16 cellular contexts compared by ENCODE assay signal in genomic region chr16:5205394-5206040, GRCh38.
"Had no signal": no experiment of that assay in that cellular context is flagged by ENCODE, and none has a peak within 500 bp of the region (broad histone marks: within the 10 kb centered on the region; RNA-seq: fewer than 3 reads in every experiment).

No MANE protein-coding gene starts in this region.

- H3K27me3 ChIP-seq: esophagus muscularis mucosa, hepatocyte, left lung had no signal

- H3K27ac ChIP-seq: coronary artery, esophagus muscularis mucosa, hepatocyte, left lung had no signal

- H3K4me3 ChIP-seq: coronary artery, esophagus muscularis mucosa, hepatocyte, left lung had no signal

- ATAC-seq: left lung, natural killer cell had no signal

- H3K9me3 ChIP-seq: esophagus muscularis mucosa, left lung had no signal

- H3K4me2 ChIP-seq: hepatocyte had no signal

- H3K4me1 ChIP-seq: esophagus muscularis mucosa, left lung had no signal

- H3K36me3 ChIP-seq: esophagus muscularis mucosa, left lung had no signal

- DNase-seq: activated CD4-positive, alpha-beta memory T cell treated with anti-CD3 and anti-CD28 coated beads, Interleukin-2, amount 10 ng/mL, durations not matched to agents 7 days and 5 days; activated CD4-positive, alpha-beta T cell treated with anti-CD3 and anti-CD28 coated beads, Interleukin-2, amount 10 ng/mL, durations not matched to agents 24 days and 14 days; activated effector memory CD4-positive, alpha-beta T cell treated with anti-CD3 and anti-CD28 coated beads, Interleukin-2, amount 50 U/mL, for 16 hours; activated naive CD4-positive, alpha-beta T cell treated with anti-CD3 and anti-CD28 coated beads, Interleukin-2, amount 10 ng/mL, durations not matched to agents 7 days and 5 days; activated T-cell treated with anti-CD3 and anti-CD28 coated beads for 4 hours; cerebellar nuclear complex; immature natural killer cell; kidney glomerular epithelial cell; left lung; midbrain; natural killer cell; stimulated activated CD4-positive, alpha-beta T cell treated with anti-CD3 and anti-CD28 coated beads, Interleukin-4, amount 100 ng/mL, for 1 hour; stimulated activated naive CD4-positive, alpha-beta T cell had no signal

- H3K79me2 ChIP-seq: hepatocyte had no signal
